ENCODE assay signal across 17 cellular contexts in the genomic region with DNA sequence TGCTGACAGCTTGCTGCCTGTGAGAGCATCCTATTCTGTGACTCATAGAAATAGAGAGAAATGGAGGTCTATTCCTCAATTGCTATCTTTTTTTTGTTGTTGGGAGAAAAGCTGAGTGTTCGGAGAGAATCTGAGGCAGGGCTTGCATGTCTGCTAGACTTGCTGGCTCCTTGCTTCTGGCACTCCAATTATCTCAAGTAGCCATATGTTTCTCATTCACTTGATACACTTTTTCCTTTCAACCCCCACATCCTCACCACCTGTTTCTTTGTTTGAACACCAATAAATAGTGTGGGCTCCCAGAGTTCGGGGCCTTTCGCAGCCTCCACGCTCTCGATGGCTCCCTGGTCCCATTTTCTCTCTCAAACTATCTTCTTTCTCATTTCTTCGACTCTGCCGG.
DNase-seq lines count a peak whose midpoint lies in the region; ATAC-seq, FAIRE-seq and TF ChIP-seq lines count a peak whose summit lies in the region.
"Had no signal": no experiment of that assay in that cellular context is flagged by ENCODE, and none has a peak within 500 bp of the region (broad histone marks: within the 10 kb centered on the region; RNA-seq: fewer than 3 reads in every experiment).

No MANE protein-coding gene starts in this region.

- H3K27ac Mint-ChIP-seq in nephron progenitor cell: peak overlapping the region; percentile 16
- H3K27ac Mint-ChIP-seq in effector memory CD8-positive, alpha-beta T cell: no peak overlapping the region
- H3K27ac Mint-ChIP-seq: CD8-positive, alpha-beta memory T cell; T-helper 2 cell treated with Interferon-gamma antibody and Interleukin-4, amounts not matched to agents 5 μg/mL and 100 μg/mL, for 36 hours had no signal

- intact Hi-C loops in K562 (cut with micrococcal nuclease): no loop called here

- no peak overlapping the region for H3K4me3 ChIP-seq in K562
- H3K4me3 ChIP-seq: BLaER1 had no signal

- H3K36me3 ChIP-seq in K562 (ENCODE audit: control insufficient read depth, insufficient read depth, low read length): no peaks in the 10 kb centered on the region
- H3K36me3 ChIP-seq: BLaER1 had no signal

- 39% methylated on average over 7 of the region's 7 CpGs for WGBS in K562 (ENCODE audit: insufficient coverage, low coverage, missing lambda C conversion rate)

- no peaks in the 10 kb centered on the region for H3K9me1 ChIP-seq in K562 (ENCODE audit: control insufficient read depth, insufficient read depth, low read length)

- H3K9me3 ChIP-seq in K562 (replicated peaks; ENCODE audit: control insufficient read depth, insufficient read depth, low read depth, low read length): no peaks in the 10 kb centered on the region
- H3K9me3 ChIP-seq: BLaER1 had no signal

- no peak for TF ChIP-seq CTCF in K562 (IDR thresholded peaks at IDR 0.05 in 2 of 3, conservative IDR thresholded peaks at IDR 0.05 in 1 of 3; ENCODE audit: insufficient read depth in 2 of 3, low read depth in 1 of 3, low read length in 3 of 3)
- no peak for TF ChIP-seq CTCF in nephron progenitor cell (IDR thresholded peaks at IDR 0.05)

- H3K4me2 ChIP-seq in K562 (ENCODE audit: insufficient read depth, low read length): no peak overlapping the region
- H3K4me2 ChIP-seq: BLaER1, KMS-11 had no signal

- H3K4me1 Mint-ChIP-seq in nephron progenitor cell: peaks cover 16% of the 10 kb centered on the region
- H3K4me1 Mint-ChIP-seq in effector memory CD8-positive, alpha-beta T cell (ENCODE audit: low read depth in 2 of 2): no peaks in the 10 kb centered on the region
- H3K4me1 Mint-ChIP-seq: CD8-positive, alpha-beta memory T cell had no signal

- no peak for TF ChIP-seq POLR2A in K562 (conservative IDR thresholded peaks at IDR 0.05)

- no peaks in the 10 kb centered on the region for H3K27me3 Mint-ChIP-seq in nephron progenitor cell (ENCODE audit: low read depth, poor library complexity)
- peaks cover 25 to 34% of the 10 kb centered on the region in 2 donors for H3K27me3 Mint-ChIP-seq in effector memory CD8-positive, alpha-beta T cell

- H3K9ac ChIP-seq in K562 (ENCODE audit: insufficient read depth in 1 of 2, low read depth in 2 of 2, low read length in 2 of 2): no peak overlapping the region
- H3K9ac ChIP-seq: BLaER1, KMS-11 had no signal

- POLR2A ChIA-PET in K562 (lab: Yijun Ruan, JAX): interaction anchor here (0.7 kb wide), 1 partner anchor 9 kb away, joined by 3 read pairs; no protein-coding TSS in a partner anchor

- no peaks in the 10 kb centered on the region for H3K36me3 Mint-ChIP-seq in nephron progenitor cell (ENCODE audit: low read depth)
- no peaks in the 10 kb centered on the region for H3K36me3 Mint-ChIP-seq in effector memory CD8-positive, alpha-beta T cell (ENCODE audit: insufficient read depth)
- H3K36me3 Mint-ChIP-seq: CD8-positive, alpha-beta memory T cell had no signal

- no peaks in the 10 kb centered on the region; a peak in 2 of 5 replicates for H3K4me1 ChIP-seq in K562 (replicated peaks in 1 of 2; ENCODE audit: control insufficient read depth in 2 of 2, insufficient read depth in 2 of 2, low read length in 2 of 2)
- H3K4me1 ChIP-seq: BLaER1 had no signal

- DNase-seq in NCI-H1105 treated with DMSO at 0.1 percent for 48 hours (lab: John Stamatoyannopoulos, UW) (peak; percentile 68), NCI-H1105 (lab: John Stamatoyannopoulos, UW) (no peak), NCI-H446 treated with DMSO at 0.1 percent for 48 hours (lab: John Stamatoyannopoulos, UW) (peak; percentile 7), K562 (ENCODE audit: extremely low read depth in 1 of 4, low spot score in 3 of 4) (peak in 1 of 4 experiments; percentile 21), nephron progenitor cell (no peak), NCI-H187 treated with DMSO at 0.1 percent for 48 hours (lab: John Stamatoyannopoulos, UW) (no peak)
- DNase-seq in effector memory CD8-positive, alpha-beta T cell: no peak
- DNase-seq: CD8-positive, alpha-beta memory T cell; H7; MM.1S; SHP77 had no signal

- no peaks in the 10 kb centered on the region for H3K27me3 ChIP-seq in K562 (ENCODE audit: control insufficient read depth in 2 of 2, insufficient read depth in 2 of 2, low read length in 2 of 2)
- H3K27me3 ChIP-seq: BLaER1 had no signal

- no peaks in the 10 kb centered on the region for H4K20me1 ChIP-seq in K562 (replicated peaks; ENCODE audit: control insufficient read depth, insufficient read depth, low read length)
- H4K20me1 ChIP-seq: BLaER1 had no signal

- peak; percentile 15 for FAIRE-seq in K562 (lab: Jason Lieb, UNC)
- FAIRE-seq: RCC 7860 had no signal

- TF ChIP-seq RAD21 in K562 (CRISPR knock-in tag; conservative IDR thresholded peaks at IDR 0.05 in 1 of 2, IDR thresholded peaks at IDR 0.05 in 1 of 2): no peak

- H3K27ac ChIP-seq in K562 (ENCODE audit: extremely low read depth, low read depth, low read length): no peak overlapping the region
- H3K27ac ChIP-seq: 22Rv1, BLaER1, KMS-11 had no signal

- no peaks in the 10 kb centered on the region for H3K79me2 ChIP-seq in K562 (ENCODE audit: control insufficient read depth, insufficient read depth, low read length)

- CTCF ChIA-PET in K562 (lab: Yijun Ruan, JAX; ENCODE audit: low intra/inter-chr PET ratio): no interaction called here

- in situ Hi-C loops in K562 (cut with MboI): no loop called here

- H2AFZ ChIP-seq in K562 (ENCODE audit: low read depth, low read length): peak overlapping the region; percentile 16

- H3K4me3 Mint-ChIP-seq in nephron progenitor cell: no peak overlapping the region
- no peak overlapping the region for H3K4me3 Mint-ChIP-seq in effector memory CD8-positive, alpha-beta T cell
- H3K4me3 Mint-ChIP-seq: CD8-positive, alpha-beta memory T cell; T-helper 2 cell treated with Interferon-gamma antibody and Interleukin-4, amounts not matched to agents 5 μg/mL and 100 μg/mL, for 36 hours had no signal

- H3K9me3 Mint-ChIP-seq in nephron progenitor cell: no peaks in the 10 kb centered on the region
- no peaks in the 10 kb centered on the region for H3K9me3 Mint-ChIP-seq in effector memory CD8-positive, alpha-beta T cell
- H3K9me3 Mint-ChIP-seq: CD8-positive, alpha-beta memory T cell; T-helper 2 cell treated with Interferon-gamma antibody and Interleukin-4, amounts not matched to agents 5 μg/mL and 100 μg/mL, for 36 hours had no signal

- no TSS peak for BruUV-seq in K562 (replicated peaks; lab: Mats Ljungman, UMichigan)

- no peak for TF ChIP-seq EP300 in K562 (IDR thresholded peaks at IDR 0.05; ENCODE audit: low read length)

- ATAC-seq in K562 (peak; percentile 21; the same call in 1 of the 3 replicates), GM19351 (IDR thresholded peaks at IDR 0.05; ENCODE audit: unreplicated experiment) (no peak)
- no peak for ATAC-seq in effector memory CD8-positive, alpha-beta T cell (replicated peaks)

TF ChIP-seq in K562, 482 proteins besides CTCF, POLR2A, EP300 and RAD21:
- TF ChIP-seq CBFA2T3 (IDR thresholded peaks at IDR 0.05) (peak; percentile 56), CBFA2T2 (conservative IDR thresholded peaks at IDR 0.05) (peak; percentile 25; the same call in 1 of the 2 replicates), ZNF431 (CRISPR knock-in tag; IDR thresholded peaks at IDR 0.05) (no peak), ZNF77 (CRISPR knock-in tag; IDR thresholded peaks at IDR 0.05) (no peak), ARID1B (IDR thresholded peaks at IDR 0.05) (peak; percentile 35; the same call in 1 of the 2 replicates)

Comparison
In these comparisons a context has a peak if more than half of its experiments do, and no peak if none do; other contexts are left out.
1. DNase-seq: peak in NCI-H1105 treated with DMSO at 0.1 percent for 48 hours (single experiment) and NCI-H446 treated with DMSO at 0.1 percent for 48 hours (single experiment); none in NCI-H1105 (single experiment), nephron progenitor cell (single experiment), effector memory CD8-positive, alpha-beta T cell (0 of 3) and NCI-H187 treated with DMSO at 0.1 percent for 48 hours (single experiment).